Comparison of ENCODE assay signal across 22 cellular contexts in genomic region chr18:48602759-48603390, GRCh38.
DNase-seq lines count a peak whose midpoint lies in the region; FAIRE-seq and TF ChIP-seq lines count a peak whose summit lies in the region.
"Had no signal": no experiment of that assay in that cellular context is flagged by ENCODE, and none has a peak within 500 bp of the region (broad histone marks: within the 10 kb centered on the region; RNA-seq: fewer than 3 reads in every experiment).

No MANE protein-coding gene starts in this region.

- DNase-seq in H1 (ENCODE audit: low read depth in 1 of 2, low spot score in 2 of 2) (no peak), mesenchymal stem cell (no peak), KBM-7 (no peak), NCI-H1048 (lab: John Stamatoyannopoulos, UW) (no peak), GM03348 (ENCODE audit: low spot score) (no peak)
- no peak for DNase-seq in activated T-cell treated with anti-CD3 and anti-CD28 coated beads, Interleukin-2, amount 50 U/mL, for 48 hours
- DNase-seq: 8988T; ACHN; AML-193; BE2C; Calu3; CD4-positive, alpha-beta T cell; CD8-positive, alpha-beta memory T cell; DMS53; DMS79 treated with DMSO at 0.1 percent for 48 hours; GF-D8; GM23248; H9 had no signal

- no peak for TF ChIP-seq RAD21 in H1 (IDR thresholded peaks at IDR 0.05 in 1 of 2, conservative IDR thresholded peaks at IDR 0.05 in 1 of 2; ENCODE audit: low read depth in 2 of 2, low read length in 2 of 2)

- H2AK5ac ChIP-seq in H1 (ENCODE audit: low read depth, low read length) (no peak overlapping the region), mesenchymal stem cell (ENCODE audit: low read length, severe bottlenecking) (no peak overlapping the region)

- H3K18ac ChIP-seq in H1 (ENCODE audit: extremely low read depth, low read length), result no peak overlapping the region
- no peak overlapping the region for H3K18ac ChIP-seq in mesenchymal stem cell (ENCODE audit: low read depth in 1 of 2, low read length in 2 of 2)

- H2BK20ac ChIP-seq in H1 (ENCODE audit: low read length), result no peak overlapping the region

- H2BK15ac ChIP-seq in H1 (ENCODE audit: low read length) (no peak overlapping the region), mesenchymal stem cell (ENCODE audit: low read depth, poor library complexity, severe bottlenecking) (no peak overlapping the region)

- H3K36me3 ChIP-seq in HEK293 (ENCODE audit: control insufficient read depth in 2 of 2, insufficient read depth in 1 of 2, low read length in 2 of 2) (no peaks in the 10 kb centered on the region; a peak in 1 of 3 replicates), H1 (ENCODE audit: control insufficient read depth in 2 of 4, insufficient read depth in 4 of 4, low read length in 3 of 4) (no peaks in the 10 kb centered on the region), mesenchymal stem cell (ENCODE audit: control insufficient read depth in 1 of 2, insufficient read depth in 2 of 2, low read depth in 1 of 2, low read length in 2 of 2) (peaks cover 5 to 12% of the 10 kb centered on the region in 2 experiments)
- H3K36me3 ChIP-seq: BE2C had no signal

- H4K5ac ChIP-seq in H1 (ENCODE audit: insufficient read length, low read depth, low read length), result no peak overlapping the region

- peaks cover 10% of the 10 kb centered on the region; the same call in 1 of the 2 replicates for H3K23me2 ChIP-seq in H1 (ENCODE audit: low read depth, low read length)

- H3K9ac ChIP-seq in H1 (replicated peaks in 1 of 4; ENCODE audit: extremely low read depth in 1 of 4, low read depth in 3 of 4, low read length in 3 of 4), result no peak overlapping the region
- H3K9ac ChIP-seq in mesenchymal stem cell (ENCODE audit: low read length), result no peak overlapping the region
- H3K9ac ChIP-seq: BLaER1 treated with 17β-estradiol and CSF1 and Interleukin-3, amounts not matched to agents 10 nM and 100 nM; GM23248 had no signal

- H3K79me2 ChIP-seq in H1 (ENCODE audit: control insufficient read depth in 1 of 2, insufficient read depth in 2 of 2, low read length in 2 of 2), result peaks cover 0 to 7% of the 10 kb centered on the region in 2 experiments; a peak in 1 of 4 replicates

- no peaks in the 10 kb centered on the region for H3K9me3 ChIP-seq in HEK293 (ENCODE audit: control insufficient read depth, insufficient read depth, low read depth, low read length)
- no peaks in the 10 kb centered on the region for H3K9me3 ChIP-seq in H1 (ENCODE audit: insufficient read depth in 2 of 2, low read depth in 1 of 2, low read length in 1 of 2)
- H3K9me3 ChIP-seq in mesenchymal stem cell (ENCODE audit: control insufficient read depth, low read length), result no peaks in the 10 kb centered on the region
- H3K9me3 ChIP-seq: A549; BE2C; BLaER1 treated with 17β-estradiol and CSF1 and Interleukin-3, amounts not matched to agents 10 nM and 100 nM had no signal

- H3K4me1 ChIP-seq in HEK293 (ENCODE audit: control insufficient read depth, insufficient read depth, low read length) (no peaks in the 10 kb centered on the region; the same call in 1 of the 2 replicates), H1 (replicated peaks in 1 of 4; ENCODE audit: control insufficient read depth in 3 of 4, insufficient read depth in 4 of 4, low read length in 3 of 4) (peaks cover 0 to 7% (median under 1%) of the 10 kb centered on the region in 4 experiments; a peak in 3 of 7 replicates), mesenchymal stem cell (ENCODE audit: control insufficient read depth, insufficient read depth, low read depth, low read length) (peaks cover 37% of the 10 kb centered on the region)

- no peak for TF ChIP-seq POLR2A in H1 (IDR thresholded peaks at IDR 0.05; ENCODE audit: control extremely low read depth in 1 of 2, low read depth in 2 of 2, low read length in 2 of 2)

- H3K4me2 ChIP-seq in H1 (ENCODE audit: insufficient read depth in 1 of 2, low read depth in 2 of 2, low read length in 2 of 2), result no peak overlapping the region
- no peak overlapping the region for H3K4me2 ChIP-seq in mesenchymal stem cell (ENCODE audit: low read length, poor library complexity, severe bottlenecking)
- H3K4me2 ChIP-seq: A549; BLaER1 treated with 17β-estradiol and CSF1 and Interleukin-3, amounts not matched to agents 10 nM and 100 nM had no signal

- H3K27me3 ChIP-seq in H1 (replicated peaks in 1 of 4; ENCODE audit: control insufficient read depth in 3 of 4, extremely low read depth in 1 of 4, insufficient read depth in 3 of 4, low read length in 3 of 4) (no peaks in the 10 kb centered on the region), mesenchymal stem cell (ENCODE audit: control insufficient read depth in 1 of 2, insufficient read depth in 1 of 2, low read length in 2 of 2) (no peaks in the 10 kb centered on the region)
- H3K27me3 ChIP-seq: BE2C; BLaER1 treated with 17β-estradiol and CSF1 and Interleukin-3, amounts not matched to agents 10 nM and 100 nM had no signal

- no peak overlapping the region for H2BK120ac ChIP-seq in H1 (replicated peaks; ENCODE audit: low read depth, low read length)
- H2BK120ac ChIP-seq in mesenchymal stem cell (ENCODE audit: low read depth, low read length), result no peak overlapping the region

- FAIRE-seq in H1 (lab: Jason Lieb, UNC), result no peak
- FAIRE-seq: A549, GM12892 had no signal

- H2BK12ac ChIP-seq in H1 (ENCODE audit: low read depth, low read length), result no peak overlapping the region
- H2BK12ac ChIP-seq in mesenchymal stem cell (ENCODE audit: low read length in 2 of 2), result no peak overlapping the region

- no peak for TF ChIP-seq EP300 in H1 (IDR thresholded peaks at IDR 0.05; ENCODE audit: borderline replicate concordance in 1 of 2, low read depth in 2 of 2, low read length in 2 of 2)

- in situ Hi-C loops in KBM-7 (cut with MboI; ENCODE audit: low pct_unique_long_range_greater_than_20kb, low sequenced_read_pairs), result no loop called here

- H2BK5ac ChIP-seq in H1 (ENCODE audit: low read depth, low read length) (no peak overlapping the region), mesenchymal stem cell (ENCODE audit: low read depth, low read length, poor library complexity, severe bottlenecking) (no peak overlapping the region)

- H3K79me1 ChIP-seq in H1 (ENCODE audit: low read depth, low read length) (peaks cover 10% of the 10 kb centered on the region; the same call in 1 of the 2 replicates), mesenchymal stem cell (replicated peaks; ENCODE audit: low read length, poor library complexity, severe bottlenecking) (peaks cover 33% of the 10 kb centered on the region)

- H2AFZ ChIP-seq in H1 (ENCODE audit: low read length) (no peak overlapping the region), mesenchymal stem cell (ENCODE audit: low read depth, low read length) (no peak overlapping the region)
- H2AFZ ChIP-seq: GM23248 had no signal

- H3K23ac ChIP-seq in H1 (ENCODE audit: insufficient read length) (no peak overlapping the region), mesenchymal stem cell (ENCODE audit: low read length in 2 of 2) (no peak overlapping the region)

- H3K14ac ChIP-seq in H1 (ENCODE audit: insufficient read length) (no peak overlapping the region), mesenchymal stem cell (ENCODE audit: low read length in 2 of 2) (no peak overlapping the region)

- POLR2A ChIA-PET in HEK293 (lab: Yijun Ruan, JAX) (interaction anchor here (0.6 kb wide), 1 partner anchor 10 kb away, joined by 3 read pairs; no protein-coding TSS in a partner anchor), H1 (lab: Charles Lee; ENCODE audit: partially characterized antibody) (no interaction called here)

- TF ChIP-seq CTCF in HEK293 (tag by site-specific recombination; IDR thresholded peaks at IDR 0.05) (no peak), H1 (IDR thresholded peaks at IDR 0.05; ENCODE audit: control extremely low read depth in 1 of 3, insufficient read depth in 1 of 3, low read depth in 1 of 3, low read length in 3 of 3) (no peak)

- no peak overlapping the region for H4K91ac ChIP-seq in H1 (replicated peaks; ENCODE audit: insufficient read length, low read length)
- peak overlapping the region; percentile 5 for H4K91ac ChIP-seq in mesenchymal stem cell (ENCODE audit: low read length)

- H4K20me1 ChIP-seq in H1 (replicated peaks in 1 of 2; ENCODE audit: control insufficient read depth in 1 of 2, insufficient read depth in 2 of 2, low read length in 2 of 2), result peaks cover 2 to 11% of the 10 kb centered on the region in 2 experiments

- peak overlapping the region; percentile 42 for H3K56ac ChIP-seq in H1 (replicated peaks; ENCODE audit: insufficient read length, low read depth, low read length)

- H3K4ac ChIP-seq in H1 (replicated peaks; ENCODE audit: insufficient read length, low read depth, low read length), result no peak overlapping the region
- no peak overlapping the region for H3K4ac ChIP-seq in mesenchymal stem cell (ENCODE audit: low read depth in 1 of 2, low read length in 2 of 2)

- H3K4me3 ChIP-seq in HEK293 (ENCODE audit: low read depth, low read length) (no peak overlapping the region), H1 (ENCODE audit: extremely low read depth in 1 of 4, insufficient read depth in 2 of 4, low read depth in 3 of 4, low read length in 4 of 4) (no peak overlapping the region), mesenchymal stem cell (ENCODE audit: insufficient read depth in 1 of 2, low read depth in 1 of 2, low read length in 2 of 2) (no peak overlapping the region)
- H3K4me3 ChIP-seq: A549; BLaER1 treated with 17β-estradiol and CSF1 and Interleukin-3, amounts not matched to agents 10 nM and 100 nM; GM23248 had no signal

- H3K27ac ChIP-seq in HEK293 (ENCODE audit: extremely low read depth, low read depth, low read length), result no peak overlapping the region
- no peak overlapping the region for H3K27ac ChIP-seq in H1 (ENCODE audit: low read depth, low read length)
- H3K27ac ChIP-seq in mesenchymal stem cell (ENCODE audit: low read length, poor library complexity, severe bottlenecking), result no peak overlapping the region
- H3K27ac ChIP-seq: A549; BLaER1 treated with 17β-estradiol and CSF1 and Interleukin-3, amounts not matched to agents 10 nM and 100 nM; GM23248 had no signal

- H4K8ac ChIP-seq in H1 (ENCODE audit: extremely low read depth, insufficient read depth, low read length), result no peak overlapping the region
- H4K8ac ChIP-seq in mesenchymal stem cell (ENCODE audit: low read length), result no peak overlapping the region

- WGBS in H1 (ENCODE audit: extremely low coverage in 1 of 2, insufficient coverage in 1 of 2, insufficient read length in 1 of 2, insufficient replicate concordance in 2 of 2, low coverage in 1 of 2, low lambda C conversion rate in 2 of 2, missing lambda C conversion rate in 1 of 2), 2 experiments, result 87% methylated on average over 3 of the region's 3 CpGs; no CpG with 5 or more reads in 1 of the 2 experiments
- WGBS in mesenchymal stem cell, result 94% methylated on average over 3 of the region's 3 CpGs

- CTCF ChIA-PET in HEK293 (lab: Yijun Ruan, JAX) (interaction anchor here (0.7 to 0.8 kb wide), 2 partner anchors 58 to 64 kb away, joined by 3 read pairs; partner anchors contain the start of gene CTIF), H1 (lab: Charles Lee; ENCODE audit: partially characterized antibody) (interaction anchor here (1.1 to 1.7 kb wide), 2 partner anchors 12 to 22 kb away, joined by 4 to 6 read pairs; no protein-coding TSS in a partner anchor)

TF ChIP-seq in HEK293, 187 proteins besides CTCF, POLR2A, EP300 and RAD21 (continues in another document):
- no peak for TF ChIP-seq SCRT1 (tag by site-specific recombination; IDR thresholded peaks at IDR 0.05; ENCODE audit: borderline replicate concordance)
